Comparison of ENCODE assay signal across 11 cellular contexts in the genomic region with DNA sequence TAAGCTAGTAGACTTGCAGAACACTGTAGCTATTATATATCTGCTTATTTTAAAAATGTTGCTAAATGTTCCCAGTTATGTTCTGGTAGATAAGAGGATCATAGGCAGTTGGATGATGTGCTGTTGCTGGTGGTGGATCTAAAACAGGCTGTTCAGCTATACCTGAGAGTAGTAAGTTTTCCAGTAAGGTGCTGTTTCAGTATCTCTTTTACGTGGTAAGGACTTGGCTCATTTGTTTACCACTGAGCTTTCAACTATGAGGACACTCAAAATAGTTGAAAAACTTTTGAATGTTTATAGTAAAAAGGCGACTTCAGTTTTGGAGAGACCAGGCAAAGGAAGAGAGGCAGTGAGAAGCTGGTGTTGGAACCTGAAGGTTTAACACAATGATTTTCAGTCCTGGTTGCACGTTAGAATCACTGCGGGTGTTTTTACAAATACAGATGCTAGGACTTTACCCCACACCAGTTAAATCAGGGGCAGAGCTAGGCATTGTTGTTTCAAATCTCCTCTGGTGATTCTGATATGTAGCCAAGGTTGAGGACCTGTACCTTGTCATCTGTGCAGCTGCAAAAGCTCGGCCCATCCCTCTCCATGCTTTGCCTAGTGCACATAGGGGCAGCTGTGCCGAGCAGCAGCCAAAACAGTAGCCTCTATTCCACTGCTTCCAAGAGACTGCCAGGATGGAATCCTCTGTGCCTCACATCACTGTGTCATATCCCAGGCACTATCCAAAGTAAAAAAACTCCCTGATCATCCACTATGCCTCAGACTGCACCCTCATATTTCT.
DNase-seq lines count a peak whose midpoint lies in the region; ATAC-seq and TF ChIP-seq lines count a peak whose summit lies in the region.
"Had no signal": no experiment of that assay in that cellular context is flagged by ENCODE, and none has a peak within 500 bp of the region (broad histone marks: within the 10 kb centered on the region; RNA-seq: fewer than 3 reads in every experiment).

No MANE protein-coding gene starts in this region.

- H3K27ac Mint-ChIP-seq in HFFc6, result no peak overlapping the region

- peaks cover 4% of the 10 kb centered on the region; the same call in 1 of the 2 replicates for H3K9me3 Mint-ChIP-seq in HFFc6

- H3K4me1 ChIP-seq in lower lobe of right lung, result peaks cover 15% of the 10 kb centered on the region
- H3K4me1 ChIP-seq: psoas muscle had no signal

- H3K27me3 Mint-ChIP-seq in HFFc6 (ENCODE audit: insufficient read depth), result no peaks in the 10 kb centered on the region

- H3K27ac ChIP-seq in lower lobe of right lung, result no peak overlapping the region
- H3K27ac ChIP-seq: psoas muscle had no signal

- no peak overlapping the region for H3K4me3 Mint-ChIP-seq in HFFc6

- H3K4me3 ChIP-seq in lower lobe of right lung, result no peak overlapping the region
- H3K4me3 ChIP-seq: psoas muscle had no signal

- no peaks in the 10 kb centered on the region for H3K9me3 ChIP-seq in lower lobe of right lung
- H3K9me3 ChIP-seq: psoas muscle had no signal

- no peaks in the 10 kb centered on the region for H3K27me3 ChIP-seq in lower lobe of right lung (ENCODE audit: low read depth)

- H3K36me3 ChIP-seq in lower lobe of right lung, result no peaks in the 10 kb centered on the region

- intact Hi-C loops in lower lobe of right lung (cut with DNase I), result no loop called here

- H3K36me3 Mint-ChIP-seq in HFFc6 (ENCODE audit: low read depth), result peaks cover 4% of the 10 kb centered on the region

- peaks cover 6% of the 10 kb centered on the region; the same call in 1 of the 2 replicates for H3K4me1 Mint-ChIP-seq in HFFc6 (ENCODE audit: low read depth)

- DNase-seq in lower lobe of right lung (no peak), COLO668 (lab: John Stamatoyannopoulos, UW; ENCODE audit: unreplicated experiment) (no peak), HCEC 1CT (no peak), HFFc6 (no peak)
- no peak for DNase-seq in stimulated activated CD8-positive, alpha-beta memory T cell treated with anti-CD3 and anti-CD28 coated beads, Interleukin-4, amount 100 ng/mL, for 48 hours
- DNase-seq: central memory CD4-positive, alpha-beta T cell; PC-3; psoas muscle had no signal

- ATAC-seq in GM18858 (IDR thresholded peaks at IDR 0.05; ENCODE audit: unreplicated experiment), result peak; percentile 95
- ATAC-seq in GM21723 (IDR thresholded peaks at IDR 0.05; ENCODE audit: unreplicated experiment), result peak; percentile 94
- ATAC-seq in HG03457 (IDR thresholded peaks at IDR 0.05; ENCODE audit: unreplicated experiment), result peak; percentile 82
- ATAC-seq in lower lobe of right lung, result peak; percentile 28 to 64
- ATAC-seq: PC-3, psoas muscle had no signal

- TF ChIP-seq CTCF in lower lobe of right lung (IDR thresholded peaks at IDR 0.05) (no peak), HFFc6 (IDR thresholded peaks at IDR 0.05) (no peak)
